ENCODE assay signal across 27 cellular contexts in genomic region chr7:14937580-14937979, GRCh38. TPM values are rescaled to one million over a fixed set of nuclear protein-coding genes. Genes with fewer than 3 reads are reported as not detected.
"Had no signal": no experiment of that assay in that cellular context is flagged by ENCODE, and none has a peak within 500 bp of the region (broad histone marks: within the 10 kb centered on the region; RNA-seq: fewer than 3 reads in every experiment).

No MANE protein-coding gene starts in this region.

- ATAC-seq: activated CD8-positive, alpha-beta T cell treated with anti-CD3 and anti-CD28 coated beads for 36 hours; activated naive CD4-positive, alpha-beta T cell treated with anti-CD3 and anti-CD28 coated beads, Interleukin-2, amount 50 U/mL, for 72 hours; activated T-cell treated with anti-CD3 and anti-CD28 coated beads, Interleukin-2, amount 50 U/mL, for 4 hours; esophagus mucosa; left cardiac atrium; left ventricle myocardium superior; mucosa of descending colon; natural killer cell treated with Interleukin-12 subunit alpha and Interleukin-12 subunit beta and Interleukin-15 and Interleukin-18, amount 100 ng/mL, for 72 hours; right cardiac atrium; WTC11 had no signal

- H3K4me1 Mint-ChIP-seq: stimulated activated naive B cell treated with anti-CD40 and anti-IgM and Interleukin-4, amounts not matched to agents 10 μg/mL and 1 μg/mL and 100 μg/mL, for 72 hours had no signal

- H3K4me3 ChIP-seq: breast epithelium, mucosa of descending colon, suprapubic skin, tibial artery had no signal

- DNase-seq: activated CD4-positive, alpha-beta T cell treated with anti-CD3 and anti-CD28 coated beads for 1 hour; activated CD4-positive, alpha-beta T cell treated with anti-CD3 and anti-CD28 coated beads, Interleukin-2, amount 50 U/mL, for 1 hour; activated CD8-positive, alpha-beta T cell treated with anti-CD3 and anti-CD28 coated beads for 36 hours; activated naive CD4-positive, alpha-beta T cell; activated T-cell treated with anti-CD3 and anti-CD28 coated beads, Interleukin-2, amount 50 U/mL, for 4 hours; central memory CD4-positive, alpha-beta T cell; endodermal cell; foreskin fibroblast; head of caudate nucleus; hippocampal formation; left cardiac atrium; left ventricle myocardium superior; mucosa of descending colon; posterior cingulate gyrus; right cardiac atrium; stimulated activated CD4-positive, alpha-beta T cell treated with anti-CD3 and anti-CD28 coated beads, Interleukin-15, amount 100 ng/mL, for 24 hours; stimulated activated CD4-positive, alpha-beta T cell treated with anti-CD3 and anti-CD28 coated beads, Interleukin-2, amount 100 ng/mL, for 24 hours; stimulated activated naive B cell treated with anti-CD40 and anti-IgM and Interleukin-4, amounts not matched to agents 10 μg/mL and 1 μg/mL and 100 μg/mL, for 72 hours; tibial artery had no signal

- H3K36me3 ChIP-seq: breast epithelium, suprapubic skin, tibial artery had no signal

- H3K27ac Mint-ChIP-seq: activated CD8-positive, alpha-beta T cell treated with anti-CD3 and anti-CD28 coated beads for 36 hours; activated naive CD4-positive, alpha-beta T cell treated with anti-CD3 and anti-CD28 coated beads, Interleukin-2, amount 50 U/mL, for 72 hours; activated T-helper 2 cell treated with anti-CD3 and anti-CD28 coated beads, Interferon-gamma antibody, Interleukin-2, Interleukin-4, amounts not matched to agents 10 μg/mL and 5 μg/mL and 100 μg/mL, durations not matched to agents 14 hours and 24 hours and 36 hours; endodermal cell; natural killer cell treated with Interleukin-12 subunit alpha and Interleukin-12 subunit beta and Interleukin-15 and Interleukin-18, amount 100 ng/mL, for 72 hours; stimulated activated naive B cell treated with anti-CD40 and anti-IgM and Interleukin-4, amounts not matched to agents 10 μg/mL and 1 μg/mL and 100 μg/mL, for 72 hours; WTC11 had no signal

- H3K27ac ChIP-seq: breast epithelium, suprapubic skin, tibial artery had no signal

- H3K4me3 Mint-ChIP-seq: activated CD8-positive, alpha-beta T cell treated with anti-CD3 and anti-CD28 coated beads for 36 hours; activated T-cell treated with anti-CD3 and anti-CD28 coated beads, Interleukin-2, amount 50 U/mL, for 4 hours; endodermal cell; natural killer cell treated with Interleukin-12 subunit alpha and Interleukin-12 subunit beta and Interleukin-15 and Interleukin-18, amount 100 ng/mL, for 72 hours; stimulated activated naive B cell treated with anti-CD40 and anti-IgM and Interleukin-4, amounts not matched to agents 10 μg/mL and 1 μg/mL and 100 μg/mL, for 72 hours; WTC11 had no signal

- H3K9me3 Mint-ChIP-seq: activated CD8-positive, alpha-beta T cell treated with anti-CD3 and anti-CD28 coated beads for 36 hours; endodermal cell; WTC11 had no signal

- H3K4me1 ChIP-seq: breast epithelium, suprapubic skin, tibial artery had no signal

- H3K27me3 ChIP-seq: breast epithelium, suprapubic skin, tibial artery had no signal

- H3K36me3 Mint-ChIP-seq: activated naive CD4-positive, alpha-beta T cell treated with anti-CD3 and anti-CD28 coated beads, Interleukin-2, amount 50 U/mL, for 72 hours; natural killer cell treated with Interleukin-12 subunit alpha and Interleukin-12 subunit beta and Interleukin-15 and Interleukin-18, amount 100 ng/mL, for 72 hours; stimulated activated naive B cell treated with anti-CD40 and anti-IgM and Interleukin-4, amounts not matched to agents 10 μg/mL and 1 μg/mL and 100 μg/mL, for 72 hours; WTC11 had no signal

- H3K9me3 ChIP-seq: breast epithelium, mucosa of descending colon, suprapubic skin, tibial artery had no signal

- H3K27me3 Mint-ChIP-seq: activated CD8-positive, alpha-beta T cell treated with anti-CD3 and anti-CD28 coated beads for 36 hours; natural killer cell treated with Interleukin-12 subunit alpha and Interleukin-12 subunit beta and Interleukin-15 and Interleukin-18, amount 100 ng/mL, for 72 hours; stimulated activated naive B cell treated with anti-CD40 and anti-IgM and Interleukin-4, amounts not matched to agents 10 μg/mL and 1 μg/mL and 100 μg/mL, for 72 hours had no signal

RNA-seq across cellular contexts. Expression of gene DGKB, which starts 35.0 kb away (rescaled TPM):
- total RNA-seq: activated CD8-positive, alpha-beta T cell treated with anti-CD3 and anti-CD28 coated beads for 36 hours; activated naive CD4-positive, alpha-beta T cell treated with anti-CD3 and anti-CD28 coated beads, Interleukin-2, amount 50 U/mL, for 72 hours; activated T-cell treated with anti-CD3 and anti-CD28 coated beads, Interleukin-2, amount 50 U/mL, for 4 hours; activated T-helper 2 cell treated with anti-CD3 and anti-CD28 coated beads, Interferon-gamma antibody, Interleukin-2, Interleukin-4, amounts not matched to agents 10 μg/mL and 5 μg/mL and 100 μg/mL, durations not matched to agents 14 hours and 24 hours and 36 hours; lung microvascular endothelial cell; natural killer cell treated with Interleukin-12 subunit alpha and Interleukin-12 subunit beta and Interleukin-15 and Interleukin-18, amount 100 ng/mL, for 72 hours had no signal
